1 cellular context compared by ENCODE assay signal in the genomic region with DNA sequence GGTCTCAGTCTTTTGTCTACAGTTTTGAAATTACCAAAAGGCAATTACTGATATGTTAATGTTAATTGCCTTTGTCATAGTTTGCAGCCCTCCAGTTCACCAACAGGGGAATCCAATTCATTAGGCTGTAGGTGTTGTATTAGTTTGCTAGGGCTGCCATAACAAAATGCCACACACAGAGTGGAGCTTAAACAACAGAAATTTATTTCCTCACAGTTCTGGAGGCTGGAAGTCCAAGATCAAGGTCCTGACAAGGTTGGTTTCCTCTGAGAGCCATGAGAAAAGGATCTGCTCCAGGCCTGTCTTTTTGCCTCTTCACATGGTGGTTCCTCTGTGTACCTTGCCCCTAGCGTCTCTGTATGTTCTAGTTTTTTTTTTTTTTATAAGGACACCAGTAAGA.
TF ChIP-seq lines count a peak whose summit lies in the region.

No MANE protein-coding gene starts in this region.

TF ChIP-seq in GM23338, 12 proteins besides CTCF, POLR2A, EP300 and RAD21 (continued from another document):
- TF ChIP-seq REST (IDR thresholded peaks at IDR 0.05; ENCODE audit: unreplicated experiment): no peak
- TF ChIP-seq ETS1 (IDR thresholded peaks at IDR 0.05): no peak
- no peak for TF ChIP-seq ZNF331 (CRISPR knock-in tag; IDR thresholded peaks at IDR 0.05; ENCODE audit: low read depth)
